In genomic region chr3:12833226-12834161, GRCh38 we compare ENCODE assay signal across 13 cellular contexts. TPM values are rescaled to one million over a fixed set of nuclear protein-coding genes. Genes with fewer than 3 reads are reported as not detected.
DNase-seq lines count a peak whose midpoint lies in the region; ATAC-seq, FAIRE-seq and TF ChIP-seq lines count a peak whose summit lies in the region.
"Had no signal": no experiment of that assay in that cellular context is flagged by ENCODE, and none has a peak within 500 bp of the region (broad histone marks: within the 10 kb centered on the region; RNA-seq: fewer than 3 reads in every experiment).

No MANE protein-coding gene starts in this region.

- in situ Hi-C loops in K562 (cut with MboI) = no loop called here

- H3K4me1 ChIP-seq in K562 (replicated peaks in 1 of 2; ENCODE audit: control insufficient read depth in 2 of 2, insufficient read depth in 2 of 2, low read length in 2 of 2) = peaks cover 6 to 10% of the 10 kb centered on the region in 2 experiments; a peak in 4 of 5 replicates

- H3K4me2 ChIP-seq in K562 (ENCODE audit: insufficient read depth, low read length) = no peak overlapping the region

- no peak overlapping the region for H3K9ac ChIP-seq in K562 (ENCODE audit: insufficient read depth in 1 of 2, low read depth in 2 of 2, low read length in 2 of 2)

- TF ChIP-seq POLR2A in K562 (conservative IDR thresholded peaks at IDR 0.05) = peak; percentile 75

- TF ChIP-seq CTCF in K562 (IDR thresholded peaks at IDR 0.05 in 2 of 3, conservative IDR thresholded peaks at IDR 0.05 in 1 of 3; ENCODE audit: insufficient read depth in 2 of 3, low read depth in 1 of 3, low read length in 3 of 3) (no peak), neural crest cell (conservative IDR thresholded peaks at IDR 0.05) (no peak)

- H2AFZ ChIP-seq in K562 (ENCODE audit: low read depth, low read length) = no peak overlapping the region

- no peak overlapping the region for H3K4me3 Mint-ChIP-seq in activated T-cell treated with anti-CD3 and anti-CD28 coated beads, Interleukin-2, amount 50 U/mL, for 4 hours
- H3K4me3 Mint-ChIP-seq in neural crest cell = peak overlapping the region; percentile 66
- H3K4me3 Mint-ChIP-seq: activated CD4-positive, alpha-beta T cell treated with anti-CD3 and anti-CD28 coated beads, Interleukin-2, amount 10 ng/mL, durations not matched to agents 24 days and 14 days had no signal

- peaks cover 54% of the 10 kb centered on the region for H3K36me3 Mint-ChIP-seq in activated T-cell treated with anti-CD3 and anti-CD28 coated beads, Interleukin-2, amount 50 U/mL, for 4 hours (ENCODE audit: insufficient read depth)
- H3K36me3 Mint-ChIP-seq in neural crest cell (ENCODE audit: low read depth) = peaks cover 29% of the 10 kb centered on the region

- no peak for TF ChIP-seq EP300 in K562 (IDR thresholded peaks at IDR 0.05; ENCODE audit: low read length)

- CTCF ChIA-PET in K562 (lab: Yijun Ruan, JAX; ENCODE audit: low intra/inter-chr PET ratio) = no interaction called here

- H3K79me2 ChIP-seq in K562 (ENCODE audit: control insufficient read depth, insufficient read depth, low read length) = peaks cover 33% of the 10 kb centered on the region

- H3K36me3 ChIP-seq in K562 (ENCODE audit: control insufficient read depth, insufficient read depth, low read length) = peaks cover 94% of the 10 kb centered on the region

- H4K20me1 ChIP-seq in K562 (replicated peaks; ENCODE audit: control insufficient read depth, insufficient read depth, low read length) = peaks cover 51% of the 10 kb centered on the region

- no peaks in the 10 kb centered on the region for H3K27me3 ChIP-seq in K562 (ENCODE audit: control insufficient read depth in 2 of 2, insufficient read depth in 2 of 2, low read length in 2 of 2)
- H3K27me3 ChIP-seq: transverse colon had no signal

- H3K9me1 ChIP-seq in K562 (ENCODE audit: control insufficient read depth, insufficient read depth, low read length) = peaks cover 6% of the 10 kb centered on the region

- H3K27me3 Mint-ChIP-seq in activated T-cell treated with anti-CD3 and anti-CD28 coated beads, Interleukin-2, amount 50 U/mL, for 4 hours (ENCODE audit: low read depth) = no peaks in the 10 kb centered on the region
- H3K27me3 Mint-ChIP-seq in neural crest cell (ENCODE audit: low read depth) = no peaks in the 10 kb centered on the region
- H3K27me3 Mint-ChIP-seq: activated CD4-positive, alpha-beta T cell treated with anti-CD3 and anti-CD28 coated beads, Interleukin-2, amount 10 ng/mL, durations not matched to agents 24 days and 14 days had no signal

- no peak for FAIRE-seq in K562 (lab: Jason Lieb, UNC)
- FAIRE-seq: endometrium had no signal

- ATAC-seq in activated T-cell treated with anti-CD3 and anti-CD28 coated beads, Interleukin-2, amount 50 U/mL, for 4 hours = peak; percentile 0 to 7
- ATAC-seq in K562 = peak; percentile 27
- ATAC-seq in GM19467 (IDR thresholded peaks at IDR 0.05; ENCODE audit: unreplicated experiment) = no peak

- POLR2A ChIA-PET in K562 (lab: Yijun Ruan, JAX) = interaction anchor here (0.6 to 11.9 kb wide), 21 partner anchors 8 to 492 kb away, joined by 3 to 108 read pairs (median 4); partner anchors contain the start of gene RPL32

- no peak for TF ChIP-seq RAD21 in K562 (CRISPR knock-in tag; conservative IDR thresholded peaks at IDR 0.05 in 1 of 2, IDR thresholded peaks at IDR 0.05 in 1 of 2)

- H3K9me3 Mint-ChIP-seq in activated T-cell treated with anti-CD3 and anti-CD28 coated beads, Interleukin-2, amount 50 U/mL, for 4 hours = no peaks in the 10 kb centered on the region
- H3K9me3 Mint-ChIP-seq in neural crest cell = no peaks in the 10 kb centered on the region
- H3K9me3 Mint-ChIP-seq: activated CD4-positive, alpha-beta T cell treated with anti-CD3 and anti-CD28 coated beads, Interleukin-2, amount 10 ng/mL, durations not matched to agents 24 days and 14 days had no signal

- no peaks in the 10 kb centered on the region for H3K9me3 ChIP-seq in K562 (replicated peaks; ENCODE audit: control insufficient read depth, insufficient read depth, low read depth, low read length)
- H3K9me3 ChIP-seq: transverse colon had no signal

- DNase-seq in activated T-cell treated with anti-CD3 and anti-CD28 coated beads, Interleukin-2, amount 50 U/mL, for 4 hours = no peak
- no peak for DNase-seq in activated T-cell treated with anti-CD3 and anti-CD28 coated beads for 4 hours
- peak; percentile 37 for DNase-seq in NAMALWA (ENCODE audit: low spot score)
- DNase-seq in K562 (ENCODE audit: extremely low read depth in 1 of 4, low spot score in 3 of 4) = peak in 1 of 4 experiments; percentile 33
- DNase-seq in neural crest cell (ENCODE audit: low read depth, low spot score) = no peak
- no peak for DNase-seq in epidermal melanocyte (ENCODE audit: insufficient read length, low spot score)
- no peak for DNase-seq in DMS153 treated with DMSO at 0.1 percent for 48 hours (lab: John Stamatoyannopoulos, UW; ENCODE audit: unreplicated experiment)
- DNase-seq: activated CD4-positive, alpha-beta T cell treated with anti-CD3 and anti-CD28 coated beads, Interleukin-2, amount 10 ng/mL, durations not matched to agents 24 days and 14 days; amygdala; NCI-H1048; transverse colon had no signal

- peak overlapping the region; percentile 15 for H3K27ac Mint-ChIP-seq in neural crest cell (ENCODE audit: unreplicated experiment)
- H3K27ac Mint-ChIP-seq: activated CD4-positive, alpha-beta T cell treated with anti-CD3 and anti-CD28 coated beads, Interleukin-2, amount 10 ng/mL, durations not matched to agents 24 days and 14 days had no signal

- WGBS in K562 (ENCODE audit: insufficient coverage, low coverage, missing lambda C conversion rate) = 67% methylated on average over 13 of the region's 13 CpGs

- intact Hi-C loops in K562 (cut with micrococcal nuclease) = no loop called here

- peak overlapping the region; percentile 15; the same call in 1 of the 3 replicates for H3K27ac ChIP-seq in K562 (ENCODE audit: extremely low read depth, low read depth, low read length)
- H3K27ac ChIP-seq: transverse colon had no signal

- H3K4me3 ChIP-seq in K562 = no peak overlapping the region
- H3K4me3 ChIP-seq: transverse colon had no signal

- BruUV-seq in K562 (replicated peaks; lab: Mats Ljungman, UMichigan) = no TSS peak

- H3K4me1 Mint-ChIP-seq in activated T-cell treated with anti-CD3 and anti-CD28 coated beads, Interleukin-2, amount 50 U/mL, for 4 hours (ENCODE audit: low read depth) = peaks cover 22% of the 10 kb centered on the region
- peaks cover 30% of the 10 kb centered on the region for H3K4me1 Mint-ChIP-seq in neural crest cell

TF ChIP-seq in K562, 482 proteins besides CTCF, POLR2A, EP300 and RAD21 (continues in another document):
- TF ChIP-seq ZNF174 (CRISPR knock-in tag; IDR thresholded peaks at IDR 0.05) (no peak), PHF21A (IDR thresholded peaks at IDR 0.05; ENCODE audit: borderline replicate concordance, low read depth) (peak; percentile 13; the same call in 1 of the 2 replicates), ESRRB (CRISPR knock-in tag; IDR thresholded peaks at IDR 0.05; ENCODE audit: borderline replicate concordance) (0 out of 2 replicates have a peak, but pooled peaks have one; percentile 47), POLR2G (IDR thresholded peaks at IDR 0.05; ENCODE audit: low read depth, low read length) (peak; percentile 62), SNRNP70 (optimal IDR thresholded peaks at IDR 0.05; ENCODE audit: low read depth, low read length) (peak; percentile 11)

RNA-seq across cellular contexts. Expression of gene RPL32, which starts 7.9 kb away (rescaled TPM):
- 1,000 to 10,000 TPM; 2,424 to 2,614 (median 2,461) TPM for total RNA-seq in activated T-cell treated with anti-CD3 and anti-CD28 coated beads, Interleukin-2, amount 50 U/mL, for 4 hours
- 321 and 449 TPM in 2 replicates for total RNA-seq in K562 (2011; cell fraction: chromatin; rRNA removed; ENCODE audit: low replicate concordance)
- 553 and 562 TPM in 2 replicates for total RNA-seq in K562 (2011; cell fraction: nucleolus; rRNA removed)
- total RNA-seq in K562 (2011; cell fraction: nucleoplasm; rRNA removed) = 913 and 2,354 TPM in 2 replicates
- 3,132 and 3,347 TPM in 2 replicates for total RNA-seq in K562 (2014; rRNA removed)
- total RNA-seq in K562 (2014; rRNA removed; fragmentation: Illumina TruSeq; extraction: Trizol) = 4,513 and 4,632 TPM in 2 replicates
- 4,527 and 4,779 TPM in 2 replicates for total RNA-seq in K562 (2015; rRNA removed; fragmentation: Illumina TruSeq; extraction: Trizol)
- total RNA-seq in K562 (2021) = 2,738 and 3,009 TPM in 2 replicates
- 4,861 and 5,231 TPM in 2 replicates for polyA plus RNA-seq in K562 (2011; rRNA removed)
- 2,530 and 2,776 TPM in 2 replicates for polyA plus RNA-seq in K562 (2011; cell fraction: cytosol; rRNA removed)
- polyA plus RNA-seq in K562 (2011; cell fraction: nucleus; rRNA removed) = 1,377 and 2,422 TPM in 2 replicates
- 4,850 and 6,211 TPM in 2 replicates for polyA plus RNA-seq in K562 (2012)
- polyA plus RNA-seq in K562 (2014; fragmentation: Illumina TruSeq; extraction: Trizol) = 5,815 and 6,200 TPM in 2 replicates
- polyA plus RNA-seq in K562 (2014; fragmentation: Nextera tagmentation; extraction: Ambion mirVana) = 1,000 to 10,000 TPM; 3,469 to 4,286 TPM
- polyA plus RNA-seq in K562 (2014; rRNA removed) = 4,142 and 5,104 TPM in 2 replicates
- polyA minus RNA-seq in K562 (2011; rRNA and poly(A)+ RNA removed) = 3,010 and 3,339 TPM in 2 replicates
- 1,491 and 1,656 TPM in 2 replicates for polyA minus RNA-seq in K562 (2011; cell fraction: cytosol; rRNA and poly(A)+ RNA removed)
- 319 and 489 TPM in 2 replicates for polyA minus RNA-seq in K562 (2011; cell fraction: nucleus; rRNA and poly(A)+ RNA removed)
- 1,918 and 2,125 TPM in 2 replicates for total RNA-seq in neural crest cell

RNA-seq across cellular contexts. Expression of gene CAND2, which starts 37.0 kb away (rescaled TPM):
- 1 to 10 TPM; 1.0 to 1.9 (median 1.4) TPM for total RNA-seq in activated T-cell treated with anti-CD3 and anti-CD28 coated beads, Interleukin-2, amount 50 U/mL, for 4 hours
- 16.3 and 50.5 TPM in 2 replicates for total RNA-seq in K562 (2011; cell fraction: chromatin; rRNA removed; ENCODE audit: low replicate concordance)
- total RNA-seq in K562 (2011; cell fraction: nucleolus; rRNA removed) = 28.2 and 28.5 TPM in 2 replicates
- total RNA-seq in K562 (2011; cell fraction: nucleoplasm; rRNA removed) = 14.7 and 16.9 TPM in 2 replicates
- total RNA-seq in K562 (2014; rRNA removed) = 6.4 and 7.8 TPM in 2 replicates
- 2.5 and 3.1 TPM in 2 replicates for total RNA-seq in K562 (2014; rRNA removed; fragmentation: Illumina TruSeq; extraction: Trizol)
- 4.3 and 4.9 TPM in 2 replicates for total RNA-seq in K562 (2015; rRNA removed; fragmentation: Illumina TruSeq; extraction: Trizol)
- total RNA-seq in K562 (2021) = 14.2 and 14.9 TPM in 2 replicates
- 4.6 and 5.0 TPM in 2 replicates for polyA plus RNA-seq in K562 (2011; rRNA removed)
- polyA plus RNA-seq in K562 (2011; cell fraction: cytosol; rRNA removed) = 3.2 and 10.0 TPM in 2 replicates
- polyA plus RNA-seq in K562 (2011; cell fraction: nucleus; rRNA removed) = 10.2 and 21.2 TPM in 2 replicates
- polyA plus RNA-seq in K562 (2012) = 6.1 and 10.3 TPM in 2 replicates
- polyA plus RNA-seq in K562 (2014; fragmentation: Illumina TruSeq; extraction: Trizol) = 4.2 and 6.5 TPM in 2 replicates
- 1 to 10 TPM in 1 of 2 experiments, under 1 TPM in 1; 0.91 to 1.4 TPM for polyA plus RNA-seq in K562 (2014; fragmentation: Nextera tagmentation; extraction: Ambion mirVana)
- polyA plus RNA-seq in K562 (2014; rRNA removed) = 7.6 and 7.7 TPM in 2 replicates
- 3.8 and 8.1 TPM in 2 replicates for polyA minus RNA-seq in K562 (2011; rRNA and poly(A)+ RNA removed)
- 7.7 and 7.8 TPM in 2 replicates for polyA minus RNA-seq in K562 (2011; cell fraction: cytosol; rRNA and poly(A)+ RNA removed)
- polyA minus RNA-seq in K562 (2011; cell fraction: nucleus; rRNA and poly(A)+ RNA removed) = 10.2 and 10.9 TPM in 2 replicates
- 14.8 and 15.5 TPM in 2 replicates for total RNA-seq in neural crest cell
